In the genomic region with DNA sequence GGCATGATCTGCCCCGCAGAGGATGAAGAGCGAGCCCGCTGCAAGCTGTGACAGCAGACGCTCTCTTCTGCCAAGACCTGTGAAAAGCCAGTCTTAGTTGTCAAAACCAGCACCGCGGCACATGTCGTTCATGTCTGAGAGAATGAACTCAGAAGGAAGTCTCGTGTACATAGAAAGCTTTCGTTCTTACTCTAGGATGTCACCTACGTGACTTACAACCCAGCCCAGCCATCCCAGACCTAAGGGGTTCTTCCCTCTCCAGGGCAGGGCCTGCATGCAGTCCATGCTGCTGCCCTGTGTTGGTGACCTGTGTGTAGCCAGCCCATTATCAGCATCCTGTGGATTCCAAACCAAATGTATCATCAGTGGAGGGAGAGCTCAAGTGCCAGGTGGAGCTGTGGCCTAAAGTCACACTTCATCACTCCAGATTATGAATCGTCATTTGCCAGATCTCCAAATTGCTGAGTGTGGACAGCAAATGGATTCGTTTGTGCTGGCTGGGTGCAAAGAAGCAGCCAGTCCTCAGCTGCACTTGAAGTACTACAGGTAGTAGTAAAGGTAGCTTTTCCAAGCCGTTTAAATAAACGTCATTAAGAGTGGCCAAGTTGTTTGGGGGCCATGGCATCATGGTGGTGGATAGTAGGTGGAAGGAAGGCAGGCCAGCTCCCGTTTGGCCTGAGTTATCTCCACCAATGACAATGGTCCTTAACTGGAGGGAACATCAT, we compare ENCODE assay signal across 8 cellular contexts.
DNase-seq lines count a peak whose midpoint lies in the region; ATAC-seq and FAIRE-seq lines count a peak whose summit lies in the region.

No MANE protein-coding gene starts in this region.

- H3K27ac ChIP-seq in small intestine (ENCODE audit: low read depth in 1 of 2, low read length in 1 of 2) = peak overlapping the region in 1 of 2 donors; percentile 72

- H3K9me3 ChIP-seq in small intestine (ENCODE audit: control insufficient read depth, low read depth) = no peaks in the 10 kb centered on the region

- DNase-seq in activated naive CD8-positive, alpha-beta T cell treated with anti-CD3 and anti-CD28 coated beads, Interleukin-2, amount 50 U/mL, for 24 hours = peak; percentile 65
- peak; percentile 55 for DNase-seq in stimulated activated CD8-positive, alpha-beta memory T cell treated with anti-CD3 and anti-CD28 coated beads, Interleukin-4, amount 100 ng/mL, for 24 hours (ENCODE audit: low read depth)
- DNase-seq in small intestine (no peak), SIG-M5 treated with dmso at 0.1 percent for 504 hours (lab: John Stamatoyannopoulos, UW; ENCODE audit: unreplicated experiment) (no peak), NCI-H1694 treated with DMSO at 0.1 percent for 48 hours (lab: John Stamatoyannopoulos, UW) (no peak), NAMALWA (ENCODE audit: low spot score) (no peak)

- H3K27me3 ChIP-seq in small intestine (ENCODE audit: control insufficient read depth in 2 of 2, insufficient read depth in 2 of 2, low read length in 2 of 2) = no peaks in the 10 kb centered on the region

- WGBS in small intestine, 3 donors = 81 to 87% (median 84%) methylated on average over 15 of the region's 15 CpGs

- H3K4me1 Mint-ChIP-seq in activated naive CD8-positive, alpha-beta T cell treated with anti-CD3 and anti-CD28 coated beads, Interleukin-2, amount 50 U/mL, for 24 hours = peaks cover 93% of the 10 kb centered on the region

- peak overlapping the region; percentile 7 for H3K4me3 Mint-ChIP-seq in activated naive CD8-positive, alpha-beta T cell treated with anti-CD3 and anti-CD28 coated beads, Interleukin-2, amount 50 U/mL, for 24 hours

- H3K4me1 ChIP-seq in small intestine (ENCODE audit: control insufficient read depth in 2 of 2, insufficient read depth in 1 of 2, low read depth in 1 of 2, low read length in 1 of 2) = no peaks in the 10 kb centered on the region

- peak; percentile 71 for ATAC-seq in GM19455 (IDR thresholded peaks at IDR 0.05; ENCODE audit: unreplicated experiment)
- peak; percentile 73 for ATAC-seq in HG03520 (IDR thresholded peaks at IDR 0.05; ENCODE audit: unreplicated experiment)
- ATAC-seq in activated naive CD8-positive, alpha-beta T cell treated with anti-CD3 and anti-CD28 coated beads, Interleukin-2, amount 50 U/mL, for 24 hours = peak; percentile 48

- no peak overlapping the region for H3K4me3 ChIP-seq in small intestine (ENCODE audit: low read depth in 1 of 2, low read length in 2 of 2)

- FAIRE-seq in small intestine (lab: Jason Lieb, UNC) = no peak

- H3K36me3 ChIP-seq in small intestine (ENCODE audit: control insufficient read depth in 2 of 2, insufficient read depth in 2 of 2, low read length in 2 of 2) = peaks cover 0 to 3% of the 10 kb centered on the region in 2 donors

- H3K27ac Mint-ChIP-seq in activated naive CD8-positive, alpha-beta T cell treated with anti-CD3 and anti-CD28 coated beads, Interleukin-2, amount 50 U/mL, for 24 hours = peak overlapping the region; percentile 97

- H3K36me3 Mint-ChIP-seq in activated naive CD8-positive, alpha-beta T cell treated with anti-CD3 and anti-CD28 coated beads, Interleukin-2, amount 50 U/mL, for 24 hours (ENCODE audit: low read depth) = peaks cover 40% of the 10 kb centered on the region

- H3K9me3 Mint-ChIP-seq in activated naive CD8-positive, alpha-beta T cell treated with anti-CD3 and anti-CD28 coated beads, Interleukin-2, amount 50 U/mL, for 24 hours = no peaks in the 10 kb centered on the region

- no peaks in the 10 kb centered on the region for H3K27me3 Mint-ChIP-seq in activated naive CD8-positive, alpha-beta T cell treated with anti-CD3 and anti-CD28 coated beads, Interleukin-2, amount 50 U/mL, for 24 hours

Comparison
In these comparisons a context has a peak if more than half of its experiments do, and no peak if none do; other contexts are left out.
1. DNase-seq: peak in activated naive CD8-positive, alpha-beta T cell treated with anti-CD3 and anti-CD28 coated beads, Interleukin-2, amount 50 U/mL, for 24 hours (single experiment) and stimulated activated CD8-positive, alpha-beta memory T cell treated with anti-CD3 and anti-CD28 coated beads, Interleukin-4, amount 100 ng/mL, for 24 hours (single experiment); none in small intestine (single experiment), SIG-M5 treated with dmso at 0.1 percent for 504 hours (single experiment), NCI-H1694 treated with DMSO at 0.1 percent for 48 hours (single experiment) and NAMALWA (single experiment).
2. Peak in every context shown above with its lines, with median percentiles within 50 percentile points of each other: ATAC-seq.